Comparison of ENCODE assay signal across 1 cellular context in genomic region chr18:35880788-35881455, GRCh38.
TF ChIP-seq lines count a peak whose summit lies in the region.

No MANE protein-coding gene starts in this region.

TF ChIP-seq in K562, 482 proteins besides CTCF, POLR2A, EP300 and RAD21 (continued from another document and continues in another):
- TF ChIP-seq MGA (IDR thresholded peaks at IDR 0.05) (peak; percentile 51), MCM5 (IDR thresholded peaks at IDR 0.05; ENCODE audit: low read depth) (no peak), POLR3A (IDR thresholded peaks at IDR 0.05; ENCODE audit: borderline replicate concordance, extremely low read depth, insufficient read depth, insufficient read length) (no peak), MAZ (CRISPR knock-in tag; conservative IDR thresholded peaks at IDR 0.05 in 1 of 2, IDR thresholded peaks at IDR 0.05 in 1 of 2) (0 out of 4 replicates have a peak, but pooled peaks of 1 of the 2 experiments have one; percentile 36), FOXJ3 (CRISPR knock-in tag; IDR thresholded peaks at IDR 0.05) (no peak), BCLAF1 (IDR thresholded peaks at IDR 0.05; ENCODE audit: borderline replicate concordance in 1 of 2, control insufficient read depth in 1 of 2, low read depth in 2 of 2, low read length in 1 of 2) (no peak), L3MBTL2 (IDR thresholded peaks at IDR 0.05) (peak; percentile 51; the same call in 1 of the 2 replicates), ZBTB1 (CRISPR knock-in tag; IDR thresholded peaks at IDR 0.05; ENCODE audit: borderline replicate concordance, low read depth) (no peak), IRF2 (CRISPR knock-in tag; IDR thresholded peaks at IDR 0.05) (no peak), ZNF695 (CRISPR knock-in tag; IDR thresholded peaks at IDR 0.05) (no peak), CBX2 (IDR thresholded peaks at IDR 0.05; ENCODE audit: insufficient read depth, low read length, poor library complexity, severe bottlenecking) (no peak), NEUROD1 (IDR thresholded peaks at IDR 0.05; ENCODE audit: borderline replicate concordance, low read depth, low read length, partially characterized antibody) (no peak), RNF219 (CRISPR knock-in tag; IDR thresholded peaks at IDR 0.05) (no peak), NCOA2 (IDR thresholded peaks at IDR 0.05; ENCODE audit: partially characterized antibody in 2 of 2) (no peak), ZSCAN29 (IDR thresholded peaks at IDR 0.05) (no peak), MAX (CRISPR knock-in tag; IDR thresholded peaks at IDR 0.05) (no peak), MAFK (IDR thresholded peaks at IDR 0.05; ENCODE audit: low read length) (no peak), MYBL2 (IDR thresholded peaks at IDR 0.05; ENCODE audit: low read depth) (no peak), MYBL2 (CRISPR knock-in tag; IDR thresholded peaks at IDR 0.05; ENCODE audit: borderline replicate concordance) (no peak), CREB1 (IDR thresholded peaks at IDR 0.05) (no peak), CREB1 (CRISPR knock-in tag; IDR thresholded peaks at IDR 0.05) (no peak), ERF (CRISPR knock-in tag; IDR thresholded peaks at IDR 0.05) (no peak), PTBP1 (IDR thresholded peaks at IDR 0.05; ENCODE audit: low read depth, low read length) (no peak), MTA1 (IDR thresholded peaks at IDR 0.05; ENCODE audit: borderline replicate concordance) (no peak), HBP1 (CRISPR knock-in tag; IDR thresholded peaks at IDR 0.05) (no peak), TAF15 (IDR thresholded peaks at IDR 0.05; ENCODE audit: low read depth, low read length) (no peak), TEAD1 (CRISPR knock-in tag; IDR thresholded peaks at IDR 0.05) (peak in 1 of 2 experiments; percentile 93; a peak in 2 of 4 replicates), SIRT6 (IDR thresholded peaks at IDR 0.05; ENCODE audit: low read depth, low read length) (no peak), TSHZ1 (CRISPR knock-in tag; IDR thresholded peaks at IDR 0.05) (no peak), ZNF512 (tag; IDR thresholded peaks at IDR 0.05) (no peak), HNRNPL (IDR thresholded peaks at IDR 0.05; ENCODE audit: low read depth, low read length) (no peak), CREM (IDR thresholded peaks at IDR 0.05; ENCODE audit: low read depth) (no peak), TAL1 (IDR thresholded peaks at IDR 0.05) (no peak), HNRNPH1 (optimal IDR thresholded peaks at IDR 0.05; ENCODE audit: low read depth, low read length) (no peak), ZBTB17 (CRISPR knock-in tag; IDR thresholded peaks at IDR 0.05) (peak; percentile 64; the same call in 1 of the 2 replicates)
